Comparison of ENCODE assay signal across 19 cellular contexts in the genomic region with DNA sequence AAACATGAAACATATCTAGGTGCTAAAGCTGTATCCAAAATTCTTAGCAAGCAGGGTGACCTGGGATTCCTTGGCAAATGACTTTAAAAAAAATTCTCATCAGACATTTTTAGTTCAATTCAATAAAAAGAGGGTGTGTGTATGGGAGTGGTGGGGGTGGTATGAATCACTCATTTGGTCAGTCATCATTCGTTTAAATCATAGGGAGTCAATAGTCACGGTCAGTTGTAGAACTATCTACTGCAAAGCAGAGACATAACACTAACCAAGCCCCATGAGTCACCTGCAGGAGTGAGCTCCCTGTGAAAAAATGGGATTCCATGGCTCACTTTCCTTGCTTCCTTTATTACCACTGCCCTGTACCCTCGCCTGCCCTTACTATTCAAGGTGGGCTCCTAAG.
"Had no signal": no experiment of that assay in that cellular context is flagged by ENCODE, and none has a peak within 500 bp of the region (broad histone marks: within the 10 kb centered on the region; RNA-seq: fewer than 3 reads in every experiment).

No MANE protein-coding gene starts in this region.

- ATAC-seq: activated CD8-positive, alpha-beta memory T cell treated with anti-CD3 and anti-CD28 coated beads, Interleukin-2, amount 10 ng/mL, durations not matched to agents 7 days and 5 days; activated T-cell treated with anti-CD3 and anti-CD28 coated beads, Interleukin-2, amount 50 U/mL, for 72 hours; psoas muscle had no signal

- H3K4me1 ChIP-seq: left ventricle myocardium inferior, psoas muscle, sigmoid colon had no signal

- H3K4me3 Mint-ChIP-seq: activated CD8-positive, alpha-beta memory T cell treated with anti-CD3 and anti-CD28 coated beads, Interleukin-2, amount 10 ng/mL, durations not matched to agents 7 days and 5 days; activated naive CD8-positive, alpha-beta T cell treated with anti-CD3 and anti-CD28 coated beads for 36 hours; activated T-cell treated with anti-CD3 and anti-CD28 coated beads, Interleukin-2, amount 50 U/mL, for 72 hours; nephron progenitor cell; T-helper 2 cell treated with Interferon-gamma antibody and Interleukin-4, amounts not matched to agents 5 μg/mL and 100 μg/mL, for 36 hours had no signal

- H2AFZ ChIP-seq: hepatocyte had no signal

- H3K4me2 ChIP-seq: hepatocyte had no signal

- H3K4me1 Mint-ChIP-seq: activated CD8-positive, alpha-beta memory T cell treated with anti-CD3 and anti-CD28 coated beads, Interleukin-2, amount 10 ng/mL, durations not matched to agents 7 days and 5 days; activated naive CD8-positive, alpha-beta T cell treated with anti-CD3 and anti-CD28 coated beads for 36 hours had no signal

- H3K27ac ChIP-seq: cardiac muscle cell, hepatocyte, left ventricle myocardium inferior, psoas muscle, sigmoid colon had no signal

- FAIRE-seq: kidney had no signal

- H3K36me3 Mint-ChIP-seq: activated CD8-positive, alpha-beta memory T cell treated with anti-CD3 and anti-CD28 coated beads, Interleukin-2, amount 10 ng/mL, durations not matched to agents 7 days and 5 days; activated naive CD8-positive, alpha-beta T cell treated with anti-CD3 and anti-CD28 coated beads for 36 hours had no signal

- H3K27me3 Mint-ChIP-seq: activated CD8-positive, alpha-beta memory T cell treated with anti-CD3 and anti-CD28 coated beads, Interleukin-2, amount 10 ng/mL, durations not matched to agents 7 days and 5 days had no signal

- H3K27ac Mint-ChIP-seq: activated CD8-positive, alpha-beta memory T cell treated with anti-CD3 and anti-CD28 coated beads, Interleukin-2, amount 10 ng/mL, durations not matched to agents 7 days and 5 days; activated naive CD8-positive, alpha-beta T cell treated with anti-CD3 and anti-CD28 coated beads for 36 hours; activated T-cell treated with anti-CD3 and anti-CD28 coated beads, Interleukin-2, amount 50 U/mL, for 72 hours; nephron progenitor cell; T-helper 2 cell treated with Interferon-gamma antibody and Interleukin-4, amounts not matched to agents 5 μg/mL and 100 μg/mL, for 36 hours had no signal

- H3K9me3 Mint-ChIP-seq: activated naive CD8-positive, alpha-beta T cell treated with anti-CD3 and anti-CD28 coated beads for 36 hours; activated T-cell treated with anti-CD3 and anti-CD28 coated beads, Interleukin-2, amount 50 U/mL, for 72 hours; nephron progenitor cell had no signal

- H3K79me2 ChIP-seq: hepatocyte had no signal

- H3K27me3 ChIP-seq: cardiac muscle cell, hepatocyte, sigmoid colon had no signal

- H3K36me3 ChIP-seq: cardiac muscle cell, left ventricle myocardium inferior, sigmoid colon had no signal

- H3K9me3 ChIP-seq: left ventricle myocardium inferior, psoas muscle, sigmoid colon had no signal

- H3K4me3 ChIP-seq: cardiac muscle cell, hepatocyte, left ventricle myocardium inferior, psoas muscle, sigmoid colon had no signal

- DNase-seq: activated CD4-positive, alpha-beta T cell treated with anti-CD3 and anti-CD28 coated beads, Interleukin-2, amount 50 U/mL, for 48 hours; activated CD4-positive, CD25-positive, alpha-beta regulatory T cell treated with anti-CD3 and anti-CD28 coated beads, Interleukin-2, amount 50 U/mL, for 72 hours; activated CD8-positive, alpha-beta memory T cell treated with anti-CD3 and anti-CD28 coated beads, Interleukin-2, amount 10 ng/mL, durations not matched to agents 7 days and 5 days; activated gamma-delta T cell treated with Interleukin-2 at 50 U/mL for 16 hours; activated naive CD8-positive, alpha-beta T cell treated with anti-CD3 and anti-CD28 coated beads for 36 hours; activated T-cell treated with anti-CD3 and anti-CD28 coated beads, Interleukin-2, amount 50 U/mL, for 72 hours; anterior cingulate cortex; kidney; left ventricle myocardium inferior; mesenchymal stem cell; nephron progenitor cell; psoas muscle; sigmoid colon; stimulated activated CD4-positive, alpha-beta T cell treated with anti-CD3 and anti-CD28 coated beads, Interleukin-12 subunit alpha, Interleukin-12 subunit beta, amount 100 ng/mL, for 4 hours; stimulated activated naive CD4-positive, alpha-beta T cell; trophoblast cell had no signal
